In genomic region chr1:22854688-22855565, GRCh38 we compare ENCODE assay signal across 13 cellular contexts.
DNase-seq lines count a peak whose midpoint lies in the region; ATAC-seq, FAIRE-seq and TF ChIP-seq lines count a peak whose summit lies in the region.
"Had no signal": no experiment of that assay in that cellular context is flagged by ENCODE, and none has a peak within 500 bp of the region (broad histone marks: within the 10 kb centered on the region; RNA-seq: fewer than 3 reads in every experiment).

No MANE protein-coding gene starts in this region.

- H3K36me3 ChIP-seq in mesendoderm (ENCODE audit: control insufficient read depth, insufficient read depth, low read length), result no peaks in the 10 kb centered on the region

- peak; percentile 37 for DNase-seq in GM12891 (ENCODE audit: insufficient read length, low spot score)
- peak; percentile 31 to 80 for DNase-seq in NCI-H526 (lab: John Stamatoyannopoulos, UW)
- peak; percentile 84 for DNase-seq in mesendoderm
- DNase-seq in activated gamma-delta T cell (lab: John Stamatoyannopoulos, UW), result no peak
- DNase-seq in NCI-H2196 treated with DMSO at 0.1 percent for 48 hours (lab: John Stamatoyannopoulos, UW; ENCODE audit: unreplicated experiment), result no peak
- DNase-seq in NCI-H226, result no peak
- DNase-seq in urothelium cell line (ENCODE audit: low spot score), result no peak
- DNase-seq: immature natural killer cell, midbrain, NCI-H1105, OCI-M1 had no signal

- H3K4ac ChIP-seq in mesendoderm (ENCODE audit: low read depth, low read length), result peak overlapping the region; percentile 36

- no peak overlapping the region for H4K5ac ChIP-seq in mesendoderm (ENCODE audit: low read length)

- H3K4me3 ChIP-seq in mesendoderm (ENCODE audit: low read length), result no peak overlapping the region
- H3K4me3 ChIP-seq: psoas muscle had no signal

- peak overlapping the region; percentile 95 for H2AK5ac ChIP-seq in mesendoderm (ENCODE audit: low read length)

- peak overlapping the region; percentile 92 for H2BK5ac ChIP-seq in mesendoderm (ENCODE audit: low read length)

- peak overlapping the region; percentile 42 for H3K18ac ChIP-seq in mesendoderm (ENCODE audit: low read length)

- H3K9ac ChIP-seq in mesendoderm (ENCODE audit: low read length), result peak overlapping the region; percentile 50

- H3K56ac ChIP-seq in mesendoderm (ENCODE audit: low read length), result peak overlapping the region; percentile 79

- H2BK15ac ChIP-seq in mesendoderm (replicated peaks; ENCODE audit: low read depth), result no peak overlapping the region

- H3K4me1 ChIP-seq in mesendoderm (ENCODE audit: control insufficient read depth, low read depth, low read length), result peaks cover 15% of the 10 kb centered on the region
- H3K4me1 ChIP-seq: psoas muscle had no signal

- peak overlapping the region; percentile 11 for H3K27ac ChIP-seq in mesendoderm (ENCODE audit: low read depth, low read length)
- H3K27ac ChIP-seq: psoas muscle had no signal

- H3K4me2 ChIP-seq in mesendoderm (ENCODE audit: low read length), result no peak overlapping the region

- no CpG with 5 or more reads among the region's 6 CpGs for WGBS in mesendoderm (ENCODE audit: extremely low coverage, insufficient coverage, low lambda C conversion rate)

- no peak overlapping the region for H2BK120ac ChIP-seq in mesendoderm (ENCODE audit: low read depth, low read length)

- H4K8ac ChIP-seq in mesendoderm (ENCODE audit: low read depth, low read length), result no peak overlapping the region

- no peaks in the 10 kb centered on the region for H3K79me1 ChIP-seq in mesendoderm (ENCODE audit: low read length)

- no peaks in the 10 kb centered on the region for H3K79me2 ChIP-seq in mesendoderm (ENCODE audit: control insufficient read depth, insufficient read depth, low read length)

- H3K27me3 ChIP-seq in mesendoderm (ENCODE audit: insufficient read depth, low read length, poor library complexity), result no peaks in the 10 kb centered on the region

- H3K23ac ChIP-seq in mesendoderm (ENCODE audit: low read length), result no peak overlapping the region

- TF ChIP-seq POLR2A in GM12891 (IDR thresholded peaks at IDR 0.05; ENCODE audit: low read depth, low read length), result no peak

- peak; percentile 61 for FAIRE-seq in GM12891 (lab: Jason Lieb, UNC)
- FAIRE-seq in urothelium cell line (lab: Jason Lieb, UNC), result no peak

- peak; percentile 61 for ATAC-seq in GM21367 (IDR thresholded peaks at IDR 0.05; ENCODE audit: unreplicated experiment)
- ATAC-seq: psoas muscle had no signal

TF ChIP-seq in GM12891, 5 proteins besides CTCF, POLR2A, EP300 and RAD21:
- TF ChIP-seq PAX5 (IDR thresholded peaks at IDR 0.05; ENCODE audit: insufficient read depth, low read length, severe bottlenecking), result no peak
- TF ChIP-seq POU2F2 (IDR thresholded peaks at IDR 0.05; ENCODE audit: low read depth, low read length), result peak; percentile 56; the same call in 1 of the 2 replicates

Comparison
In these comparisons a context has a peak if more than half of its experiments do, and no peak if none do; other contexts are left out.
1. DNase-seq: peak in GM12891 (single experiment), NCI-H526 (2 of 2) and mesendoderm (single experiment); none in activated gamma-delta T cell (single experiment), NCI-H2196 treated with DMSO at 0.1 percent for 48 hours (single experiment), NCI-H226 (single experiment) and urothelium cell line (single experiment).